ENCODE assay signal across 20 cellular contexts in genomic region chr22:49355206-49355920, GRCh38.
"Had no signal": no experiment of that assay in that cellular context is flagged by ENCODE, and none has a peak within 500 bp of the region (broad histone marks: within the 10 kb centered on the region; RNA-seq: fewer than 3 reads in every experiment).

No MANE protein-coding gene starts in this region.

- DNase-seq: activated CD4-positive, alpha-beta memory T cell treated with anti-CD3 and anti-CD28 coated beads, Interleukin-2, amount 10 ng/mL, durations not matched to agents 7 days and 5 days; activated CD4-positive, alpha-beta T cell treated with anti-CD3 and anti-CD28 coated beads for 48 hours; activated CD4-positive, CD25-positive, alpha-beta regulatory T cell; activated gamma-delta T cell; activated T-cell treated with anti-CD3 and anti-CD28 coated beads, Interleukin-2, amount 50 U/mL, for 48 hours; adrenal gland; cortex of kidney; effector CD4-positive, alpha-beta T cell; gastrocnemius medialis; heart left ventricle; midbrain; occipital lobe; stimulated activated CD4-positive, alpha-beta T cell treated with anti-CD3 and anti-CD28 coated beads, Interleukin-2, amount 100 ng/mL, for 48 hours; T-cell had no signal

- H3K4me1 ChIP-seq: adrenal gland, breast epithelium, gastrocnemius medialis, heart left ventricle, right atrium auricular region had no signal

- H3K36me3 ChIP-seq: adrenal gland, breast epithelium, gastrocnemius medialis, heart left ventricle, right atrium auricular region, thoracic aorta had no signal

- H3K27ac ChIP-seq: breast epithelium, gastrocnemius medialis, heart left ventricle, right atrium auricular region, thoracic aorta had no signal

- FAIRE-seq: astrocyte had no signal

- ATAC-seq: activated naive CD4-positive, alpha-beta T cell treated with anti-CD3 and anti-CD28 coated beads, Interleukin-2, amount 50 U/mL, for 72 hours; gastrocnemius medialis; heart left ventricle; SK-N-SH treated with all-trans-retinoic acid at 6 μM for 48 hours; T-cell had no signal

- H3K9me3 ChIP-seq: adrenal gland, breast epithelium, gastrocnemius medialis, heart left ventricle, right atrium auricular region, thoracic aorta had no signal

- H3K4me3 ChIP-seq: adrenal gland, breast epithelium, gastrocnemius medialis, heart left ventricle, right atrium auricular region, thoracic aorta had no signal

- H3K27me3 ChIP-seq: adrenal gland, right atrium auricular region had no signal
